Comparison of ENCODE assay signal across 1 cellular context in the genomic region with DNA sequence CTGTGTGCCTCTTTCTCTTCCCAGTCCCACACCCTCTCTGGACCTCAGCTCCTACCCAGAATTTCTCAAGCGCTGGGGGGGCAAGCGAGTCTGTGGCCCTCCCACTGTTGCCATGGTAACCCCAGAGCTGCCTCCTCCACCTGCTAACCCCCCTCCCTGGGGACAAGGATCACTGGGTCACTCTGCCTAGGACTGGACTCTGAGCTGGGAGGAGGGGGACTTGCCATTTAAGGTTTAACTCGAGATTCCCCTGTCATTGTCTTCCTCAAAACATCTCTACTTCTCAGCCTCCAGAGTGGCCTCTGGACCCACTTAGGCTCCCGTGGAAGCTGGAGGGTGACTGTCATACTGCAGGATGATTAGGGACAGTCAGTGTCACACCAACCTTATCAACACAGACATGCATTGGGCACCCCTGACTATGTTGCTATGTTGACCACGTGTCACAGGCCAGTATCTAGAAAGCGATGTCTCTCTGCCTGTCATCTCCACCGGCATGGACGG.
TF ChIP-seq lines count a peak whose summit lies in the region.

No MANE protein-coding gene starts in this region.

TF ChIP-seq in HepG2, 621 proteins besides CTCF, POLR2A, EP300 and RAD21 (continued from another document and continues in another):
- TF ChIP-seq, protein P1, sequence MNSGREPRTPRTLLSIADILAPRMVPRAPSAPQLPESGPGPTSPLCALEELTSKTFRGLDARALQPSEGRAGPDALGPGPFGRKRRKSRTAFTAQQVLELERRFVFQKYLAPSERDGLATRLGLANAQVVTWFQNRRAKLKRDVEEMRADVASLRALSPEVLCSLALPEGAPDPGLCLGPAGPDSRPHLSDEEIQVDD (CRISPR knock-in tag; IDR thresholded peaks at IDR 0.05; ENCODE audit: borderline replicate concordance): no peak; the same call in 1 of the 2 replicates
- TF ChIP-seq MTF2 (CRISPR knock-in tag; IDR thresholded peaks at IDR 0.05; ENCODE audit: borderline replicate concordance) (no peak), FOXC1 (CRISPR knock-in tag; IDR thresholded peaks at IDR 0.05; ENCODE audit: borderline replicate concordance) (no peak; the same call in 1 of the 2 replicates), ZNF33B (CRISPR knock-in tag; IDR thresholded peaks at IDR 0.05) (no peak), ZNF337 (CRISPR knock-in tag; IDR thresholded peaks at IDR 0.05; ENCODE audit: borderline replicate concordance, low read depth) (no peak), GABPA (IDR thresholded peaks at IDR 0.05; ENCODE audit: low read depth, low read length) (no peak), GABPA (CRISPR knock-in tag; IDR thresholded peaks at IDR 0.05; ENCODE audit: low read depth) (0 out of 2 replicates have a peak, but pooled peaks have one; percentile 16), WIZ (CRISPR knock-in tag; IDR thresholded peaks at IDR 0.05) (no peak), FIP1L1 (IDR thresholded peaks at IDR 0.05; ENCODE audit: borderline replicate concordance, insufficient read depth, low read depth, low read length) (no peak), ZSCAN30 (CRISPR knock-in tag; IDR thresholded peaks at IDR 0.05) (no peak), ZNF317 (CRISPR knock-in tag; IDR thresholded peaks at IDR 0.05) (no peak), GLI4 (CRISPR knock-in tag; IDR thresholded peaks at IDR 0.05; ENCODE audit: borderline replicate concordance) (no peak), LCORL (IDR thresholded peaks at IDR 0.05) (no peak), LCORL (CRISPR knock-in tag; IDR thresholded peaks at IDR 0.05) (no peak; the same call in 1 of the 2 replicates), PHF20 (CRISPR knock-in tag; IDR thresholded peaks at IDR 0.05) (no peak), CBX5 (CRISPR knock-in tag; IDR thresholded peaks at IDR 0.05; ENCODE audit: borderline replicate concordance) (no peak; the same call in 1 of the 2 replicates), SRF (IDR thresholded peaks at IDR 0.05; ENCODE audit: low read depth, low read length) (peak; percentile 93), PAWR (CRISPR knock-in tag; IDR thresholded peaks at IDR 0.05; ENCODE audit: borderline replicate concordance) (no peak), GTF3A (CRISPR knock-in tag; conservative IDR thresholded peaks at IDR 0.05) (no peak), ZZZ3 (CRISPR knock-in tag; IDR thresholded peaks at IDR 0.05; ENCODE audit: borderline replicate concordance) (no peak), PAF1 (CRISPR knock-in tag; IDR thresholded peaks at IDR 0.05) (no peak), NR1H2 (CRISPR knock-in tag; IDR thresholded peaks at IDR 0.05; ENCODE audit: borderline replicate concordance, low read depth) (no peak), MZF1 (CRISPR knock-in tag; IDR thresholded peaks at IDR 0.05; ENCODE audit: borderline replicate concordance) (no peak), NFYB (CRISPR knock-in tag; IDR thresholded peaks at IDR 0.05) (no peak), ESRRA (CRISPR knock-in tag; IDR thresholded peaks at IDR 0.05; ENCODE audit: low read depth) (peak; percentile 79; the same call in 1 of the 2 replicates), ZSCAN20 (CRISPR knock-in tag; IDR thresholded peaks at IDR 0.05; ENCODE audit: borderline replicate concordance) (no peak), NR2F2 (IDR thresholded peaks at IDR 0.05; ENCODE audit: borderline replicate concordance, low read depth) (peak; percentile 56; the same call in 1 of the 2 replicates)
- TF ChIP-seq, protein P2, sequence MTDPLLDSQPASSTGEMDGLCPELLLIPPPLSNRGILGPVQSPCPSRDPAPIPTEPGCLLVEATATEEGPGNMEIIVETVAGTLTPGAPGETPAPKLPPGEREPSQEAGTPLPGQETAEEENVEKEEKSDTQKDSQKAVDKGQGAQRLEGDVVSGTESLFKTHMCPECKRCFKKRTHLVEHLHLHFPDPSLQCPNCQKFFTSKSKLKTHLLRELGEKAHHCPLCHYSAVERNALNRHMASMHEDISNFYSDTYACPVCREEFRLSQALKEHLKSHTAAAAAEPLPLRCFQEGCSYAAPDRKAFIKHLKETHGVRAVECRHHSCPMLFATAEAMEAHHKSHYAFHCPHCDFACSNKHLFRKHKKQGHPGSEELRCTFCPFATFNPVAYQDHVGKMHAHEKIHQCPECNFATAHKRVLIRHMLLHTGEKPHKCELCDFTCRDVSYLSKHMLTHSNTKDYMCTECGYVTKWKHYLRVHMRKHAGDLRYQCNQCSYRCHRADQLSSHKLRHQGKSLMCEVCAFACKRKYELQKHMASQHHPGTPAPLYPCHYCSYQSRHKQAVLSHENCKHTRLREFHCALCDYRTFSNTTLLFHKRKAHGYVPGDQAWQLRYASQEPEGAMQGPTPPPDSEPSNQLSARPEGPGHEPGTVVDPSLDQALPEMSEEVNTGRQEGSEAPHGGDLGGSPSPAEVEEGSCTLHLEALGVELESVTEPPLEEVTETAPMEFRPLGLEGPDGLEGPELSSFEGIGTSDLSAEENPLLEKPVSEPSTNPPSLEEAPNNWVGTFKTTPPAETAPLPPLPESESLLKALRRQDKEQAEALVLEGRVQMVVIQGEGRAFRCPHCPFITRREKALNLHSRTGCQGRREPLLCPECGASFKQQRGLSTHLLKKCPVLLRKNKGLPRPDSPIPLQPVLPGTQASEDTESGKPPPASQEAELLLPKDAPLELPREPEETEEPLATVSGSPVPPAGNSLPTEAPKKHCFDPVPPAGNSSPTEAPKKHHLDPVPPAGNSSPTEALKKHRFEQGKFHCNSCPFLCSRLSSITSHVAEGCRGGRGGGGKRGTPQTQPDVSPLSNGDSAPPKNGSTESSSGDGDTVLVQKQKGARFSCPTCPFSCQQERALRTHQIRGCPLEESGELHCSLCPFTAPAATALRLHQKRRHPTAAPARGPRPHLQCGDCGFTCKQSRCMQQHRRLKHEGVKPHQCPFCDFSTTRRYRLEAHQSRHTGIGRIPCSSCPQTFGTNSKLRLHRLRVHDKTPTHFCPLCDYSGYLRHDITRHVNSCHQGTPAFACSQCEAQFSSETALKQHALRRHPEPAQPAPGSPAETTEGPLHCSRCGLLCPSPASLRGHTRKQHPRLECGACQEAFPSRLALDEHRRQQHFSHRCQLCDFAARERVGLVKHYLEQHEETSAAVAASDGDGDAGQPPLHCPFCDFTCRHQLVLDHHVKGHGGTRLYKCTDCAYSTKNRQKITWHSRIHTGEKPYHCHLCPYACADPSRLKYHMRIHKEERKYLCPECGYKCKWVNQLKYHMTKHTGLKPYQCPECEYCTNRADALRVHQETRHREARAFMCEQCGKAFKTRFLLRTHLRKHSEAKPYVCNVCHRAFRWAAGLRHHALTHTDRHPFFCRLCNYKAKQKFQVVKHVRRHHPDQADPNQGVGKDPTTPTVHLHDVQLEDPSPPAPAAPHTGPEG (CRISPR knock-in tag; IDR thresholded peaks at IDR 0.05): no peak
- TF ChIP-seq, protein P3, sequence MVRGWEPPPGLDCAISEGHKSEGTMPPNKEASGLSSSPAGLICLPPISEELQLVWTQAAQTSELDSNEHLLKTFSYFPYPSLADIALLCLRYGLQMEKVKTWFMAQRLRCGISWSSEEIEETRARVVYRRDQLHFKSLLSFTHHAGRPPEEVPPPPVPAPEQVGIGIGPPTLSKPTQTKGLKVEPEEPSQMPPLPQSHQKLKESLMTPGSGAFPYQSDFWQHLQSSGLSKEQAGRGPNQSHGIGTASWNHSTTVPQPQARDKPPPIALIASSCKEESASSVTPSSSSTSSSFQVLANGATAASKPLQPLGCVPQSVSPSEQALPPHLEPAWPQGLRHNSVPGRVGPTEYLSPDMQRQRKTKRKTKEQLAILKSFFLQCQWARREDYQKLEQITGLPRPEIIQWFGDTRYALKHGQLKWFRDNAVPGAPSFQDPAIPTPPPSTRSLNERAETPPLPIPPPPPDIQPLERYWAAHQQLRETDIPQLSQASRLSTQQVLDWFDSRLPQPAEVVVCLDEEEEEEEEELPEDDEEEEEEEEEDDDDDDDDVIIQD (CRISPR knock-in tag; IDR thresholded peaks at IDR 0.05; ENCODE audit: low read depth): no peak
- TF ChIP-seq, protein P4, sequence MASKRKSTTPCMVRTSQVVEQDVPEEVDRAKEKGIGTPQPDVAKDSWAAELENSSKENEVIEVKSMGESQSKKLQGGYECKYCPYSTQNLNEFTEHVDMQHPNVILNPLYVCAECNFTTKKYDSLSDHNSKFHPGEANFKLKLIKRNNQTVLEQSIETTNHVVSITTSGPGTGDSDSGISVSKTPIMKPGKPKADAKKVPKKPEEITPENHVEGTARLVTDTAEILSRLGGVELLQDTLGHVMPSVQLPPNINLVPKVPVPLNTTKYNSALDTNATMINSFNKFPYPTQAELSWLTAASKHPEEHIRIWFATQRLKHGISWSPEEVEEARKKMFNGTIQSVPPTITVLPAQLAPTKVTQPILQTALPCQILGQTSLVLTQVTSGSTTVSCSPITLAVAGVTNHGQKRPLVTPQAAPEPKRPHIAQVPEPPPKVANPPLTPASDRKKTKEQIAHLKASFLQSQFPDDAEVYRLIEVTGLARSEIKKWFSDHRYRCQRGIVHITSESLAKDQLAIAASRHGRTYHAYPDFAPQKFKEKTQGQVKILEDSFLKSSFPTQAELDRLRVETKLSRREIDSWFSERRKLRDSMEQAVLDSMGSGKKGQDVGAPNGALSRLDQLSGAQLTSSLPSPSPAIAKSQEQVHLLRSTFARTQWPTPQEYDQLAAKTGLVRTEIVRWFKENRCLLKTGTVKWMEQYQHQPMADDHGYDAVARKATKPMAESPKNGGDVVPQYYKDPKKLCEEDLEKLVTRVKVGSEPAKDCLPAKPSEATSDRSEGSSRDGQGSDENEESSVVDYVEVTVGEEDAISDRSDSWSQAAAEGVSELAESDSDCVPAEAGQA (IDR thresholded peaks at IDR 0.05; ENCODE audit: low read depth): no peak
- TF ChIP-seq, protein P4 (CRISPR knock-in tag; IDR thresholded peaks at IDR 0.05; ENCODE audit: borderline replicate concordance): no peak
- TF ChIP-seq, protein P5, sequence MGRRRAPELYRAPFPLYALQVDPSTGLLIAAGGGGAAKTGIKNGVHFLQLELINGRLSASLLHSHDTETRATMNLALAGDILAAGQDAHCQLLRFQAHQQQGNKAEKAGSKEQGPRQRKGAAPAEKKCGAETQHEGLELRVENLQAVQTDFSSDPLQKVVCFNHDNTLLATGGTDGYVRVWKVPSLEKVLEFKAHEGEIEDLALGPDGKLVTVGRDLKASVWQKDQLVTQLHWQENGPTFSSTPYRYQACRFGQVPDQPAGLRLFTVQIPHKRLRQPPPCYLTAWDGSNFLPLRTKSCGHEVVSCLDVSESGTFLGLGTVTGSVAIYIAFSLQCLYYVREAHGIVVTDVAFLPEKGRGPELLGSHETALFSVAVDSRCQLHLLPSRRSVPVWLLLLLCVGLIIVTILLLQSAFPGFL (CRISPR knock-in tag; IDR thresholded peaks at IDR 0.05): no peak
- TF ChIP-seq, protein P6, sequence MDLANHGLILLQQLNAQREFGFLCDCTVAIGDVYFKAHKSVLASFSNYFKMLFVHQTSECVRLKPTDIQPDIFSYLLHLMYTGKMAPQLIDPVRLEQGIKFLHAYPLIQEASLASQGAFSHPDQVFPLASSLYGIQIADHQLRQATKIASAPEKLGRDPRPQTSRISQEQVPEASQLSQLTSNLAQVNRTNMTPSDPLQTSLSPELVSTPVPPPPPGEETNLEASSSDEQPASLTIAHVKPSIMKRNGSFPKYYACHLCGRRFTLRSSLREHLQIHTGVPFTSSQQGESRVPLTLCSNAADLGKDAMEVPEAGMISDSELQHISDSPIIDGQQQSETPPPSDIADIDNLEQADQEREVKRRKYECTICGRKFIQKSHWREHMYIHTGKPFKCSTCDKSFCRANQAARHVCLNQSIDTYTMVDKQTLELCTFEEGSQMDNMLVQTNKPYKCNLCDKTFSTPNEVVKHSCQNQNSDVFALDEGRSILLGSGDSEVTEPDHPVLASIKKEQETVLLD (CRISPR knock-in tag; IDR thresholded peaks at IDR 0.05; ENCODE audit: low read depth): no peak
- TF ChIP-seq, protein P7, sequence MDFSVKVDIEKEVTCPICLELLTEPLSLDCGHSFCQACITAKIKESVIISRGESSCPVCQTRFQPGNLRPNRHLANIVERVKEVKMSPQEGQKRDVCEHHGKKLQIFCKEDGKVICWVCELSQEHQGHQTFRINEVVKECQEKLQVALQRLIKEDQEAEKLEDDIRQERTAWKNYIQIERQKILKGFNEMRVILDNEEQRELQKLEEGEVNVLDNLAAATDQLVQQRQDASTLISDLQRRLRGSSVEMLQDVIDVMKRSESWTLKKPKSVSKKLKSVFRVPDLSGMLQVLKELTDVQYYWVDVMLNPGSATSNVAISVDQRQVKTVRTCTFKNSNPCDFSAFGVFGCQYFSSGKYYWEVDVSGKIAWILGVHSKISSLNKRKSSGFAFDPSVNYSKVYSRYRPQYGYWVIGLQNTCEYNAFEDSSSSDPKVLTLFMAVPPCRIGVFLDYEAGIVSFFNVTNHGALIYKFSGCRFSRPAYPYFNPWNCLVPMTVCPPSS (IDR thresholded peaks at IDR 0.05): no peak
